In the genomic region with DNA sequence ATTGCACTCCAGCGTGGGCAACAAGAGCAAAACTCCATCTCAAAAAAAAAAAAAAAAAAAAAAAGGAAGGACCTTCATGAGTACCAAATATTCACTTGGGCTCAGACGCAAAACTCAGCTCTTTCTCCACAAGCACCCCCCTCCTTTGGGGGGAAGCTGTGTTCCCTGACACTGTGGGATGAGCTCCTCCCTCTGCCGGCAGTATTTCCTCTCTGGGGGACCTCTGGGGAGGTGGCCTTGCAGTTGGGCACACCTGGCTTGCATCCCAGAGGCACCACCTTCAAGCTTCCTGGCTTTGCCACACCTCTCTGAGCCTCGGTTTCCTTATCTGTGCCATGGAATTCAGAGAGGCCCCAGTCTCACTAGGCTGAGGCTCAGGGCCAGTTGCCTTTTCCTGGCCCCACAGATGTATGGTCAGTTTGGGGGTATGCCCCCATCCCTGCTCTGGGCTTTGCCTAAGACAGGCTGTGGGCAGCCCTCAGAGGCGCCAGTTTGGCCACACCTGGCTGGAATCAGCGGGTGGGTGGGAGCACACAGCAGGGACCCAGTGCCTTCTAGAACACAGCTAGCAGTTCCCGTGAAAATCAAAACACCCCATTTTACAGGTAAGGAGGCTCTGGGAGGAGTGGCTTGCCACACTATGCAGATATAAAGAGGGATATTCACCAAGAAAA, we compare ENCODE assay signal across 1 cellular context.
TF ChIP-seq lines count a peak whose summit lies in the region.

No MANE protein-coding gene starts in this region.

TF ChIP-seq in H1, 55 proteins besides CTCF, POLR2A, EP300 and RAD21:
- TF ChIP-seq POU5F1 (IDR thresholded peaks at IDR 0.05; ENCODE audit: low read depth, low read length), result no peak
- TF ChIP-seq HDAC6 (IDR thresholded peaks at IDR 0.05; ENCODE audit: low read depth, low read length), result no peak
- TF ChIP-seq, protein P1, sequence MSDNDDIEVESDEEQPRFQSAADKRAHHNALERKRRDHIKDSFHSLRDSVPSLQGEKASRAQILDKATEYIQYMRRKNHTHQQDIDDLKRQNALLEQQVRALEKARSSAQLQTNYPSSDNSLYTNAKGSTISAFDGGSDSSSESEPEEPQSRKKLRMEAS (IDR thresholded peaks at IDR 0.05), result no peak
- TF ChIP-seq SIN3A (conservative IDR thresholded peaks at IDR 0.05 in 1 of 2, IDR thresholded peaks at IDR 0.05 in 1 of 2; ENCODE audit: low read depth in 1 of 2, low read length in 2 of 2), result no peak
- no peak for TF ChIP-seq CTBP2 (IDR thresholded peaks at IDR 0.05; ENCODE audit: borderline replicate concordance, insufficient read depth, insufficient read length, low read length)
- TF ChIP-seq EGR1 (IDR thresholded peaks at IDR 0.05; ENCODE audit: borderline replicate concordance, low read depth, low read length), result no peak
- TF ChIP-seq SAP30 (IDR thresholded peaks at IDR 0.05; ENCODE audit: insufficient read depth, insufficient replicate concordance, low read length), result no peak
- TF ChIP-seq BCL11A (IDR thresholded peaks at IDR 0.05; ENCODE audit: low read depth in 2 of 2, low read length in 2 of 2), result no peak
- TF ChIP-seq NRF1 (IDR thresholded peaks at IDR 0.05; ENCODE audit: low read depth, low read length), result no peak
- no peak for TF ChIP-seq RBBP5 (IDR thresholded peaks at IDR 0.05; ENCODE audit: borderline replicate concordance, low read depth, low read length)
- TF ChIP-seq CREB1 (IDR thresholded peaks at IDR 0.05), result no peak
- TF ChIP-seq BRCA1 (IDR thresholded peaks at IDR 0.05; ENCODE audit: low read depth, low read length), result no peak
- no peak for TF ChIP-seq TAF1 (IDR thresholded peaks at IDR 0.05; ENCODE audit: low read depth, low read length)
- no peak for TF ChIP-seq KDM1A (IDR thresholded peaks at IDR 0.05; ENCODE audit: borderline replicate concordance, low read length)
- TF ChIP-seq RFX5 (IDR thresholded peaks at IDR 0.05; ENCODE audit: borderline replicate concordance, low read depth, low read length), result no peak
- TF ChIP-seq POLR2AphosphoS5 (IDR thresholded peaks at IDR 0.05; ENCODE audit: low read depth, low read length), result no peak
